19 cellular contexts compared by ENCODE assay signal in the genomic region with DNA sequence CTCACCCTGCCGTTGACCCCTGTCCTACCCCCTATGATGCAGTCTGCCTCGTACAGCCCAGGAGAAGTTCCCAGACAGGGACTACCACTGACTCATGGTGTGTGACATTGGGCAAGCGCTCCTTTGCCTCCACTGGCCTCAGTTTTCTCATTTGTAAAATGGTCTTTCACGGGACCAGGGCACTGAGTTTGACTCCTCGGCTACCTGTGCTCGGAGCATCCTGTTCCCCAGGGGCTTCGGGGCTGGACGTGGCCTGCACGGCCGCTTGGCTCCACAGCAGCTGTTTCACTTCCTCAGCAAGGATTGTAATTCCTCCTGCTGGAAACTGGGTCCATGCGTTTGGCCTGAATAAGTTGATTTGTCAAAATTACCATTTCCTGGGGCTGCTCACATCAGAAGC.
A peak's percentile ranks its signal among the peaks of the same experiment; 100 is the strongest.
DNase-seq lines count a peak whose midpoint lies in the region; FAIRE-seq and TF ChIP-seq lines count a peak whose summit lies in the region.
"Had no signal": no experiment of that assay in that cellular context is flagged by ENCODE, and none has a peak within 500 bp of the region (broad histone marks: within the 10 kb centered on the region; RNA-seq: fewer than 3 reads in every experiment).

No MANE protein-coding gene starts in this region.

- no peak for TF ChIP-seq POLR2A in H1 (IDR thresholded peaks at IDR 0.05; ENCODE audit: control extremely low read depth in 1 of 2, low read depth in 2 of 2, low read length in 2 of 2)

- H2BK12ac ChIP-seq in H1 (ENCODE audit: low read depth, low read length): peak overlapping the region; percentile 17; the same call in 1 of the 2 replicates

- H3K56ac ChIP-seq in H1 (replicated peaks; ENCODE audit: insufficient read length, low read depth, low read length): no peak overlapping the region

- H2BK5ac ChIP-seq in H1 (ENCODE audit: low read depth, low read length): no peak overlapping the region

- H2BK120ac ChIP-seq in H1 (replicated peaks; ENCODE audit: low read depth, low read length): no peak overlapping the region

- no peaks in the 10 kb centered on the region for H3K9me3 ChIP-seq in H1 (ENCODE audit: insufficient read depth in 2 of 2, low read depth in 1 of 2, low read length in 1 of 2)
- H3K9me3 ChIP-seq: HAP-1 had no signal

- H3K4me3 ChIP-seq in H7 (ENCODE audit: insufficient read depth, low read depth, low read length) (no peak overlapping the region), H1 (ENCODE audit: extremely low read depth in 1 of 4, insufficient read depth in 2 of 4, low read depth in 3 of 4, low read length in 4 of 4) (no peak overlapping the region)
- H3K4me3 ChIP-seq: HAP-1, PC-9 had no signal

- H3K9ac ChIP-seq in H1 (replicated peaks in 1 of 4; ENCODE audit: extremely low read depth in 1 of 4, low read depth in 3 of 4, low read length in 3 of 4): no peak overlapping the region

- no peak overlapping the region for H3K14ac ChIP-seq in H1 (ENCODE audit: insufficient read length)

- H3K36me3 ChIP-seq in H7 (replicated peaks; ENCODE audit: control insufficient read depth, insufficient read depth, low read length) (no peaks in the 10 kb centered on the region), H1 (ENCODE audit: control insufficient read depth in 2 of 4, insufficient read depth in 4 of 4, low read length in 3 of 4) (no peaks in the 10 kb centered on the region)
- H3K36me3 ChIP-seq: HAP-1 had no signal

- no peak for TF ChIP-seq RAD21 in H1 (IDR thresholded peaks at IDR 0.05 in 1 of 2, conservative IDR thresholded peaks at IDR 0.05 in 1 of 2; ENCODE audit: low read depth in 2 of 2, low read length in 2 of 2)

- FAIRE-seq in H1 (lab: Jason Lieb, UNC): no peak

- H2BK15ac ChIP-seq in H1 (ENCODE audit: low read length): no peak overlapping the region

- no peak overlapping the region; the same call in 1 of the 2 replicates for H4K8ac ChIP-seq in H1 (ENCODE audit: extremely low read depth, insufficient read depth, low read length)

- no peak overlapping the region for H2AK5ac ChIP-seq in H1 (ENCODE audit: low read depth, low read length)

- no peaks in the 10 kb centered on the region for H4K20me1 ChIP-seq in H1 (replicated peaks in 1 of 2; ENCODE audit: control insufficient read depth in 1 of 2, insufficient read depth in 2 of 2, low read length in 2 of 2)

- 88% methylated on average over 11 of the region's 11 CpGs; no CpG with 5 or more reads in 1 of the 2 experiments for whole genome bisulfite sequencing in H1 (ENCODE audit: extremely low coverage in 1 of 2, insufficient coverage in 1 of 2, insufficient read length in 1 of 2, insufficient replicate concordance in 2 of 2, low coverage in 1 of 2, low lambda C conversion rate in 2 of 2, missing lambda C conversion rate in 1 of 2), 2 experiments

- H4K91ac ChIP-seq in H1 (replicated peaks; ENCODE audit: insufficient read length, low read length): no peak overlapping the region

- no peak for TF ChIP-seq CTCF in H1 (IDR thresholded peaks at IDR 0.05; ENCODE audit: control extremely low read depth in 1 of 3, insufficient read depth in 1 of 3, low read depth in 1 of 3, low read length in 3 of 3)
- TF ChIP-seq CTCF in osteocyte (IDR thresholded peaks at IDR 0.05): no peak
- no peak for TF ChIP-seq CTCF in RWPE1 (conservative IDR thresholded peaks at IDR 0.05; ENCODE audit: low read depth)

- no peak overlapping the region for H3K23ac ChIP-seq in H1 (ENCODE audit: insufficient read length)

- H3K4me2 ChIP-seq in H1 (ENCODE audit: insufficient read depth in 1 of 2, low read depth in 2 of 2, low read length in 2 of 2): no peak overlapping the region
- H3K4me2 ChIP-seq: PC-9 had no signal

- no peaks in the 10 kb centered on the region; a peak in 1 of 7 replicates for H3K4me1 ChIP-seq in H1 (replicated peaks in 1 of 4; ENCODE audit: control insufficient read depth in 3 of 4, insufficient read depth in 4 of 4, low read length in 3 of 4)
- H3K4me1 ChIP-seq: HAP-1 had no signal

- H3K36me3 Mint-ChIP-seq in osteocyte (ENCODE audit: unreplicated experiment): no peaks in the 10 kb centered on the region

- no peak for TF ChIP-seq EP300 in H1 (IDR thresholded peaks at IDR 0.05; ENCODE audit: borderline replicate concordance in 1 of 2, low read depth in 2 of 2, low read length in 2 of 2)

- H3K18ac ChIP-seq in H1 (ENCODE audit: extremely low read depth, low read length): no peak overlapping the region

- no peaks in the 10 kb centered on the region for H3K27me3 Mint-ChIP-seq in osteocyte (ENCODE audit: unreplicated experiment)

- CTCF ChIA-PET in H1 (lab: Charles Lee; ENCODE audit: partially characterized antibody) (no interaction called here), RWPE1 (lab: Yijun Ruan, JAX) (no interaction called here)

- no peaks in the 10 kb centered on the region for H3K79me1 ChIP-seq in H1 (ENCODE audit: low read depth, low read length)

- H3K23me2 ChIP-seq in H1 (ENCODE audit: low read depth, low read length): no peaks in the 10 kb centered on the region

- H3K27me3 ChIP-seq in H7 (ENCODE audit: control insufficient read depth, insufficient read depth, low read length) (no peaks in the 10 kb centered on the region), H1 (replicated peaks in 1 of 4; ENCODE audit: control insufficient read depth in 3 of 4, extremely low read depth in 1 of 4, insufficient read depth in 3 of 4, low read length in 3 of 4) (no peaks in the 10 kb centered on the region)

- no peak overlapping the region for H3K4me3 Mint-ChIP-seq in osteocyte (ENCODE audit: unreplicated experiment)

- H3K27ac ChIP-seq in H1 (ENCODE audit: low read depth, low read length) (no peak overlapping the region), RWPE1 (no peak overlapping the region)
- H3K27ac ChIP-seq: C4-2B, PC-9 had no signal

- no peak overlapping the region for H4K5ac ChIP-seq in H1 (ENCODE audit: insufficient read length, low read depth, low read length)

- POLR2A ChIA-PET in H1 (lab: Charles Lee; ENCODE audit: partially characterized antibody): no interaction called here
- POLR2A ChIA-PET in RWPE1 (lab: Yijun Ruan, JAX; ENCODE audit: low non-redundant PET): interaction anchor here (0.6 kb wide), 1 partner anchor 240 kb away, joined by 3 read pairs; no protein-coding TSS in a partner anchor

- peak; percentile 2 for DNase-seq in AG20443 (ENCODE audit: low spot score)
- peak; percentile 21 for DNase-seq in H7
- DNase-seq in H1 (ENCODE audit: low read depth in 1 of 2, low spot score in 2 of 2): peak in 1 of 2 experiments; percentile 23
- peak; percentile 68 for DNase-seq in osteocyte (ENCODE audit: extremely low spot score, unreplicated experiment)
- no peak for DNase-seq in stimulated activated naive CD4-positive, alpha-beta T cell (lab: John Stamatoyannopoulos, UW)
- no peak for DNase-seq in COLO829 (ENCODE audit: low spot score)
- no peak for DNase-seq in RWPE1 (ENCODE audit: low spot score)
- DNase-seq in NCI-H82 treated with DMSO at 0.1 percent for 48 hours (lab: John Stamatoyannopoulos, UW; ENCODE audit: unreplicated experiment): no peak
- DNase-seq: COR-L47, DMS153, KBM-7, MV-4-11, NCI-H1417 treated with DMSO at 0.1 percent for 48 hours, NCI-H1930, NCI-H2171, NCI-H774, PC-9 had no signal

- no peaks in the 10 kb centered on the region for H3K4me1 Mint-ChIP-seq in osteocyte (ENCODE audit: unreplicated experiment)

- H3K4ac ChIP-seq in H1 (replicated peaks; ENCODE audit: insufficient read length, low read depth, low read length): no peak overlapping the region

- no peaks in the 10 kb centered on the region for H3K79me2 ChIP-seq in H1 (ENCODE audit: control insufficient read depth in 1 of 2, insufficient read depth in 2 of 2, low read length in 2 of 2)

- H2AFZ ChIP-seq in H1 (ENCODE audit: low read length): no peak overlapping the region; the same call in 1 of the 2 replicates
- H2AFZ ChIP-seq: PC-9 had no signal

- H3K27ac Mint-ChIP-seq in osteocyte (ENCODE audit: unreplicated experiment): no peak overlapping the region

- H3K9me3 Mint-ChIP-seq in osteocyte (ENCODE audit: unreplicated experiment): peaks cover 5% of the 10 kb centered on the region

- H2BK20ac ChIP-seq in H1 (ENCODE audit: low read length): no peak overlapping the region

TF ChIP-seq in H1, 55 proteins besides CTCF, POLR2A, EP300 and RAD21:
- TF ChIP-seq SP4 (IDR thresholded peaks at IDR 0.05; ENCODE audit: low read length) (no peak), YY1 (IDR thresholded peaks at IDR 0.05; ENCODE audit: low read depth, low read length) (no peak), SIX5 (IDR thresholded peaks at IDR 0.05; ENCODE audit: low read depth, low read length) (no peak), CHD2 (IDR thresholded peaks at IDR 0.05; ENCODE audit: low read length) (no peak), CTBP2 (IDR thresholded peaks at IDR 0.05; ENCODE audit: borderline replicate concordance, insufficient read depth, insufficient read length, low read length) (no peak), RXRA (IDR thresholded peaks at IDR 0.05; ENCODE audit: insufficient read depth, low read depth, low read length) (no peak), SP1 (IDR thresholded peaks at IDR 0.05; ENCODE audit: low read depth, low read length) (no peak), FOSL1 (IDR thresholded peaks at IDR 0.05; ENCODE audit: insufficient read depth, low read depth, low read length) (no peak), CBX8 (IDR thresholded peaks at IDR 0.05; ENCODE audit: borderline replicate concordance, low read depth, low read length) (no peak), HDAC2 (IDR thresholded peaks at IDR 0.05; ENCODE audit: borderline replicate concordance in 1 of 2, low read depth in 2 of 2, low read length in 2 of 2) (no peak)
- TF ChIP-seq, protein P1, sequence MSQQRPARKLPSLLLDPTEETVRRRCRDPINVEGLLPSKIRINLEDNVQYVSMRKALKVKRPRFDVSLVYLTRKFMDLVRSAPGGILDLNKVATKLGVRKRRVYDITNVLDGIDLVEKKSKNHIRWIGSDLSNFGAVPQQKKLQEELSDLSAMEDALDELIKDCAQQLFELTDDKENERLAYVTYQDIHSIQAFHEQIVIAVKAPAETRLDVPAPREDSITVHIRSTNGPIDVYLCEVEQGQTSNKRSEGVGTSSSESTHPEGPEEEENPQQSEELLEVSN (IDR thresholded peaks at IDR 0.05): no peak

Comparison
In these comparisons a context has a peak if more than half of its experiments do, and no peak if none do; other contexts are left out.
1. DNase-seq: peak in AG20443 (single experiment), H7 (single experiment) and osteocyte (single experiment); none in stimulated activated naive CD4-positive, alpha-beta T cell (0 of 6), COLO829 (single experiment), RWPE1 (single experiment) and NCI-H82 treated with DMSO at 0.1 percent for 48 hours (single experiment).